ENCODE assay signal across 8 cellular contexts in genomic region chr1:121117622-121118479, GRCh38.
A peak's percentile ranks its signal among the peaks of the same experiment; 100 is the strongest.
DNase-seq lines count a peak whose midpoint lies in the region; ATAC-seq and TF ChIP-seq lines count a peak whose summit lies in the region.
"Not testable (repeated sequence)": the region's sequence is repeated elsewhere in the genome, so short reads cannot be mapped to it uniquely, and the experiment has no call there.

No MANE protein-coding gene starts in this region.

- not testable (repeated sequence) for H3K27ac ChIP-seq in CD4-positive, alpha-beta T cell (ENCODE audit: low read depth, low read length); osteoblast (ENCODE audit: low read depth, low read length)
- H3K27ac ChIP-seq in fibroblast of lung (ENCODE audit: insufficient read depth, low read length): peak overlapping the region; percentile 61
- H3K27ac ChIP-seq in stomach: peak overlapping the region; percentile 46 to 85 (median 73)

- peak; percentile 16 for ATAC-seq in CD4-positive, alpha-beta T cell (ENCODE audit: poor library complexity)
- peak; percentile 27 for ATAC-seq in activated CD4-positive, alpha-beta T cell treated with anti-CD3 and anti-CD28 coated beads for 36 hours

- not testable (repeated sequence) for TF ChIP-seq POLR2A in stomach (IDR thresholded peaks at IDR 0.05)

- intact Hi-C loops in CD4-positive, alpha-beta T cell (cut with DNase I, micrococcal nuclease); activated CD4-positive, alpha-beta T cell treated with anti-CD3 and anti-CD28 coated beads for 36 hours (cut with DNase I, micrococcal nuclease); stomach (cut with DNase I; ENCODE audit: low total_unique reads): not testable (repeated sequence)

- H3K4me1 Mint-ChIP-seq in CD4-positive, alpha-beta T cell (ENCODE audit: low read depth); activated CD4-positive, alpha-beta T cell treated with anti-CD3 and anti-CD28 coated beads for 36 hours: not testable (repeated sequence)

- H3K79me2 ChIP-seq in fibroblast of lung (ENCODE audit: control insufficient read depth, insufficient read depth, low read length); osteoblast (ENCODE audit: insufficient read depth, low read length): not testable (repeated sequence)

- CTCF ChIA-PET in CD4-positive, alpha-beta T cell (lab: Charles Lee); activated CD4-positive, alpha-beta T cell treated with anti-CD3 and anti-CD28 coated beads for 36 hours (lab: Charles Lee): not testable (repeated sequence)

- H3K4me2 ChIP-seq in fibroblast of lung (ENCODE audit: extremely low read depth, insufficient read depth, low read length) (peak overlapping the region; percentile 35), osteoblast (ENCODE audit: insufficient read depth, low read length) (peak overlapping the region; percentile 66)

- WGBS in stomach, 5 donors: 11 to 25% (median 13%) methylated on average over 23 to 40 of the region's 47 CpGs

- H3K9ac ChIP-seq in fibroblast of lung (ENCODE audit: insufficient read depth, low read length): peak overlapping the region; percentile 26

- TF ChIP-seq CTCF in CD4-positive, alpha-beta T cell (IDR thresholded peaks at IDR 0.05); astrocyte of the spinal cord (IDR thresholded peaks at IDR 0.05; ENCODE audit: low read depth, low read length); fibroblast of lung (conservative IDR thresholded peaks at IDR 0.05 in 1 of 2, IDR thresholded peaks at IDR 0.05 in 1 of 2; ENCODE audit: low read depth in 1 of 2, low read length in 2 of 2); kidney epithelial cell (IDR thresholded peaks at IDR 0.05; ENCODE audit: insufficient read depth, low read length, poor library complexity, severe bottlenecking); osteoblast (IDR thresholded peaks at IDR 0.05; ENCODE audit: extremely low read depth, low read depth, low read length); stomach (IDR thresholded peaks at IDR 0.05): not testable (repeated sequence)

- not testable (repeated sequence) for H3K27me3 Mint-ChIP-seq in CD4-positive, alpha-beta T cell; activated CD4-positive, alpha-beta T cell treated with anti-CD3 and anti-CD28 coated beads for 36 hours

- not testable (repeated sequence) for H3K36me3 Mint-ChIP-seq in CD4-positive, alpha-beta T cell (ENCODE audit: low read depth); activated CD4-positive, alpha-beta T cell treated with anti-CD3 and anti-CD28 coated beads for 36 hours (ENCODE audit: low read depth)

- H3K27me3 ChIP-seq in CD4-positive, alpha-beta T cell (ENCODE audit: control insufficient read depth, insufficient read depth, low read length); fibroblast of lung (ENCODE audit: control insufficient read depth, insufficient read depth, low read length); kidney epithelial cell (ENCODE audit: control insufficient read depth, insufficient read depth, low read length); osteoblast (ENCODE audit: insufficient read depth, low read length); stomach: not testable (repeated sequence)

- H3K36me3 ChIP-seq in fibroblast of lung (ENCODE audit: control insufficient read depth, insufficient read depth, low read length); kidney epithelial cell (ENCODE audit: control insufficient read depth, insufficient read depth, low read length); osteoblast (ENCODE audit: insufficient read depth, low read length); stomach: not testable (repeated sequence)

- not testable (repeated sequence) for H3K4me3 Mint-ChIP-seq in CD4-positive, alpha-beta T cell
- peak overlapping the region; percentile 44 for H3K4me3 Mint-ChIP-seq in activated CD4-positive, alpha-beta T cell treated with anti-CD3 and anti-CD28 coated beads for 36 hours

- not testable (repeated sequence) for H3K9me3 Mint-ChIP-seq in CD4-positive, alpha-beta T cell; activated CD4-positive, alpha-beta T cell treated with anti-CD3 and anti-CD28 coated beads for 36 hours (ENCODE audit: low read depth)

- POLR2A ChIA-PET in CD4-positive, alpha-beta T cell (lab: Charles Lee); activated CD4-positive, alpha-beta T cell treated with anti-CD3 and anti-CD28 coated beads for 36 hours (lab: Charles Lee): not testable (repeated sequence)

- not testable (repeated sequence) for H3K27ac Mint-ChIP-seq in CD4-positive, alpha-beta T cell; activated CD4-positive, alpha-beta T cell treated with anti-CD3 and anti-CD28 coated beads for 36 hours

- peak in 1 of 10 experiments; percentile 0 for DNase-seq in CD4-positive, alpha-beta T cell
- DNase-seq in M059J (ENCODE audit: low read depth) (peak; percentile 19), astrocyte of the spinal cord (ENCODE audit: low read depth, low spot score) (peak; percentile 36), fibroblast of lung (ENCODE audit: low read depth in 2 of 2) (peak; percentile 43 to 44)
- peak; percentile 14 for DNase-seq in activated CD4-positive, alpha-beta T cell treated with anti-CD3 and anti-CD28 coated beads for 36 hours
- not testable (repeated sequence) for DNase-seq in kidney epithelial cell (ENCODE audit: low read depth); osteoblast (ENCODE audit: insufficient read length, low spot score, missing footprints); stomach

- H3K4me3 ChIP-seq in astrocyte of the spinal cord (ENCODE audit: low read depth, low read length) (peak overlapping the region; percentile 47), fibroblast of lung (replicated peaks in 1 of 4; ENCODE audit: control extremely low read depth in 1 of 4, insufficient read depth in 1 of 4, low read depth in 3 of 4, low read length in 4 of 4) (peak overlapping the region; percentile 18 to 56 (median 33)), kidney epithelial cell (ENCODE audit: low read depth, low read length) (peak overlapping the region; percentile 45), osteoblast (ENCODE audit: insufficient read depth, low read length) (peak overlapping the region; percentile 70), stomach (peak overlapping the region; percentile 32 to 42 (median 38))

- in situ Hi-C loops in astrocyte of the spinal cord (cut with HindIII; ENCODE audit: low sequenced_read_pairs): not testable (repeated sequence)

- H3K4me1 ChIP-seq in fibroblast of lung (ENCODE audit: control insufficient read depth, extremely low read depth, insufficient read depth, low read length); osteoblast (ENCODE audit: insufficient read depth, low read length); stomach: not testable (repeated sequence)

- H2AFZ ChIP-seq in fibroblast of lung (ENCODE audit: low read length): peak overlapping the region; percentile 19
- H2AFZ ChIP-seq in osteoblast (ENCODE audit: low read length): peak overlapping the region; percentile 77

- not testable (repeated sequence) for H4K20me1 ChIP-seq in fibroblast of lung (ENCODE audit: control insufficient read depth, extremely low read depth, insufficient read depth, low read length); osteoblast (ENCODE audit: insufficient read depth, low read length)

- not testable (repeated sequence) for H3K9me3 ChIP-seq in CD4-positive, alpha-beta T cell (ENCODE audit: control insufficient read depth, low read length); fibroblast of lung (ENCODE audit: control insufficient read depth, insufficient read depth, low read depth, low read length); osteoblast (ENCODE audit: low read depth, low read length); stomach

- TF ChIP-seq EP300 in stomach (IDR thresholded peaks at IDR 0.05): not testable (repeated sequence)
